In genomic region chr3:197298341-197298857, GRCh38 we compare ENCODE assay signal across 8 cellular contexts.
DNase-seq lines count a peak whose midpoint lies in the region; ATAC-seq lines count a peak whose summit lies in the region.

DLG1 (minus strand) TSS chr3:197298612; CDS start chr3:197297204, 1,408 bp downstream.

- DNase-seq in AG08396 (ENCODE audit: low spot score) (peak; percentile 90), NCI-H345 (lab: John Stamatoyannopoulos, UW) (peak; percentile 92), cerebellar cortex (ENCODE audit: low spot score) (peak; percentile 85), kidney glomerular epithelial cell (lab: John Stamatoyannopoulos, UW) (peak; percentile 91)
- DNase-seq in stimulated activated CD4-positive, alpha-beta T cell treated with anti-CD3 and anti-CD28 coated beads, Interleukin-1b, Interleukin-23, amount 100 ng/mL, for 1 hour (ENCODE audit: low read depth in 2 of 2), result peak; percentile 55 to 75

- peak; percentile 57 for ATAC-seq in GM19023 (IDR thresholded peaks at IDR 0.05; ENCODE audit: unreplicated experiment)
- ATAC-seq in HG03196 (IDR thresholded peaks at IDR 0.05; ENCODE audit: unreplicated experiment), result peak; percentile 57
- peak; percentile 73 to 76 for ATAC-seq in activated CD4-positive, CD25-positive, alpha-beta regulatory T cell treated with anti-CD3 and anti-CD28 coated beads, Interleukin-2, amount 50 U/mL, for 24 hours

Comparison
In these comparisons a context has a peak if more than half of its experiments do, and no peak if none do; other contexts are left out.
1. Peak in every context shown above with its lines: DNase-seq and ATAC-seq.